8 cellular contexts compared by ENCODE assay signal in genomic region chr18:12703714-12704113, GRCh38. TPM values are rescaled to one million over a fixed set of nuclear protein-coding genes. Genes with fewer than 3 reads are reported as not detected.
DNase-seq lines count a peak whose midpoint lies in the region; ATAC-seq, FAIRE-seq and TF ChIP-seq lines count a peak whose summit lies in the region.

No MANE protein-coding gene starts in this region.

- POLR2A ChIA-PET in AG04449 (lab: Yijun Ruan, JAX): no interaction called here

- H3K9me2 ChIP-seq in GM23248 (ENCODE audit: insufficient read depth): no peaks in the 10 kb centered on the region

- peak overlapping the region; percentile 96 for H3K27ac ChIP-seq in GM23248
- H3K27ac ChIP-seq in WERI-Rb-1: peak overlapping the region; percentile 99; the same call in 1 of the 2 replicates
- peak overlapping the region; percentile 84 for H3K27ac ChIP-seq in psoas muscle

- WGBS in GM23248 (ENCODE audit: low coverage in 1 of 2, low lambda C conversion rate in 2 of 2, missing lambda C conversion rate in 2 of 2), 2 experiments: 2 to 3% methylated on average over 2 of the region's 2 CpGs
- WGBS in psoas muscle, 3 donors: 0 to 2% (median 1%) methylated on average over 2 of the region's 2 CpGs

- intact Hi-C loops in psoas muscle (cut with DNase I): no loop called here

- H3K9me3 ChIP-seq in GM23248 (ENCODE audit: low read depth) (no peaks in the 10 kb centered on the region), WERI-Rb-1 (ENCODE audit: severe bottlenecking) (no peaks in the 10 kb centered on the region), psoas muscle (no peaks in the 10 kb centered on the region)

- TF ChIP-seq CTCF in AG04449 (IDR thresholded peaks at IDR 0.05; ENCODE audit: insufficient read depth, low read length, missing control alignments): no peak
- no peak for TF ChIP-seq CTCF in WERI-Rb-1 (IDR thresholded peaks at IDR 0.05; ENCODE audit: low read depth, low read length)
- no peak for TF ChIP-seq CTCF in psoas muscle (IDR thresholded peaks at IDR 0.05)

- H3K4me2 ChIP-seq in GM23248 (ENCODE audit: unreplicated experiment): peak overlapping the region; percentile 97

- H3F3A ChIP-seq in GM23248 (ENCODE audit: insufficient read depth): peaks cover 11% of the 10 kb centered on the region; the same call in 1 of the 2 replicates

- H3K9ac ChIP-seq in GM23248: peak overlapping the region; percentile 98

- H2AFZ ChIP-seq in GM23248: peak overlapping the region; percentile 92

- CTCF ChIA-PET in AG04449 (lab: Yijun Ruan, JAX): interaction anchor here (1.5 to 4.5 kb wide), 2 partner anchors 231 to 311 kb away, joined by 5 to 17 read pairs; no protein-coding TSS in a partner anchor

- no peak for TF ChIP-seq POLR2A in GM12892 (IDR thresholded peaks at IDR 0.05; ENCODE audit: low read depth, low read length)

- DNase-seq in AG04449 (ENCODE audit: low read depth, low spot score): no peak
- DNase-seq in GM23248: peak; percentile 74
- DNase-seq in WERI-Rb-1: no peak
- DNase-seq in fibroblast of peridontal ligament (ENCODE audit: extremely low read depth): peak; percentile 40
- DNase-seq in psoas muscle: no peak
- DNase-seq in GM12892 (ENCODE audit: insufficient read length): no peak
- no peak for DNase-seq in occipital lobe (lab: John Stamatoyannopoulos, UW)
- DNase-seq in NCI-H2029 (lab: John Stamatoyannopoulos, UW): no peak

- in situ Hi-C loops in GM23248 (cut with MboI): no loop called here

- peaks cover 10% of the 10 kb centered on the region for H3K4me1 ChIP-seq in GM23248 (ENCODE audit: insufficient read depth)
- peaks cover 28% of the 10 kb centered on the region for H3K4me1 ChIP-seq in psoas muscle

- no peak for FAIRE-seq in GM12892 (lab: Jason Lieb, UNC)

- peak overlapping the region; percentile 84 for H3K4me3 ChIP-seq in AG04449 (ENCODE audit: low read depth, low read length)
- H3K4me3 ChIP-seq in GM23248: peak overlapping the region; percentile 98
- H3K4me3 ChIP-seq in WERI-Rb-1 (ENCODE audit: low read depth, low read length): peak overlapping the region; percentile 99
- peak overlapping the region; percentile 98 for H3K4me3 ChIP-seq in psoas muscle

- ATAC-seq in psoas muscle: peak in 2 of 4 donors; percentile 20 to 45

- no peaks in the 10 kb centered on the region for H3K27me3 ChIP-seq in GM23248 (replicated peaks; ENCODE audit: insufficient read depth)
- no peaks in the 10 kb centered on the region for H3K27me3 ChIP-seq in WERI-Rb-1 (ENCODE audit: insufficient read depth, low read depth, severe bottlenecking)
- no peaks in the 10 kb centered on the region for H3K27me3 ChIP-seq in psoas muscle (ENCODE audit: insufficient read depth in 3 of 3, low read length in 2 of 3)

- peaks cover 19% of the 10 kb centered on the region; the same call in 1 of the 2 replicates for H3K36me3 ChIP-seq in GM23248 (ENCODE audit: low read depth)
- H3K36me3 ChIP-seq in WERI-Rb-1: peaks cover 54% of the 10 kb centered on the region
- peaks cover 2 to 49% of the 10 kb centered on the region in 2 donors for H3K36me3 ChIP-seq in psoas muscle (ENCODE audit: insufficient read depth in 1 of 2, low read depth in 1 of 2)

- H4K20me1 ChIP-seq in GM23248 (ENCODE audit: insufficient read depth): no peaks in the 10 kb centered on the region

- H3K79me2 ChIP-seq in GM23248 (ENCODE audit: insufficient read depth): peaks cover 87% of the 10 kb centered on the region

RNA-seq across cellular contexts. Expression of gene PSMG2, which starts 0.9 kb away (rescaled TPM):
- total RNA-seq in GM23248 (2014; rRNA removed; shearing (Covaris generic)): 63.4 and 81.7 TPM in 2 replicates
- polyA plus RNA-seq in GM23248 (2016; fragmentation: Nextera tagmentation; extraction: Ambion mirVana): 125 and 128 TPM in 2 replicates
- total RNA-seq in psoas muscle: 10 to 100 TPM; 32.9 to 53.8 (median 52.5) TPM
- 10 to 100 TPM; 63.5 to 67.7 (median 67.0) TPM for polyA plus RNA-seq in psoas muscle
- 90.3 TPM for polyA plus RNA-seq in GM12892 (2012; ENCODE audit: missing spikeins)
- total RNA-seq in occipital lobe: 73.2 TPM

RNA-seq across cellular contexts. Expression of gene CEP76, which starts 1.2 kb away (rescaled TPM):
- total RNA-seq in GM23248 (2014; rRNA removed; shearing (Covaris generic)): 11.8 and 19.7 TPM in 2 replicates
- 6.5 TPM in 2 replicates for polyA plus RNA-seq in GM23248 (2016; fragmentation: Nextera tagmentation; extraction: Ambion mirVana)
- 1 to 10 TPM; 3.9 to 5.7 (median 4.3) TPM for total RNA-seq in psoas muscle
- 1 to 10 TPM; 2.3 to 6.4 (median 2.4) TPM for polyA plus RNA-seq in psoas muscle
- 6.6 TPM for polyA plus RNA-seq in GM12892 (2012; ENCODE audit: missing spikeins)
- total RNA-seq in occipital lobe: 22.5 TPM

RNA-seq across cellular contexts. Expression of gene SPIRE1, which starts 45.8 kb away (rescaled TPM):
- 28.6 and 29.1 TPM in 2 replicates for total RNA-seq in GM23248 (2014; rRNA removed; shearing (Covaris generic))
- polyA plus RNA-seq in GM23248 (2016; fragmentation: Nextera tagmentation; extraction: Ambion mirVana) (10.7 and 12.8 TPM in 2 replicates), psoas muscle (10 to 100 TPM; 15.5 to 59.9 (median 22.1) TPM)
- total RNA-seq in psoas muscle (10 to 100 TPM; 36.6 to 82.3 (median 41.9) TPM), occipital lobe (128 TPM)
- polyA plus RNA-seq in GM12892 (2012; ENCODE audit: missing spikeins): 2.9 TPM

Comparison
In these comparisons a context has a peak if more than half of its experiments do, and no peak if none do; other contexts are left out.
1. DNase-seq: peak in GM23248 (single experiment) and fibroblast of peridontal ligament (single experiment); none in AG04449 (single experiment), WERI-Rb-1 (single experiment), psoas muscle (0 of 2), GM12892 (single experiment), occipital lobe (single experiment) and NCI-H2029 (single experiment).
2. Peak in every context shown above with its lines, with median percentiles within 50 percentile points of each other: H3K4me3 ChIP-seq and H3K27ac ChIP-seq.